In the genomic region with DNA sequence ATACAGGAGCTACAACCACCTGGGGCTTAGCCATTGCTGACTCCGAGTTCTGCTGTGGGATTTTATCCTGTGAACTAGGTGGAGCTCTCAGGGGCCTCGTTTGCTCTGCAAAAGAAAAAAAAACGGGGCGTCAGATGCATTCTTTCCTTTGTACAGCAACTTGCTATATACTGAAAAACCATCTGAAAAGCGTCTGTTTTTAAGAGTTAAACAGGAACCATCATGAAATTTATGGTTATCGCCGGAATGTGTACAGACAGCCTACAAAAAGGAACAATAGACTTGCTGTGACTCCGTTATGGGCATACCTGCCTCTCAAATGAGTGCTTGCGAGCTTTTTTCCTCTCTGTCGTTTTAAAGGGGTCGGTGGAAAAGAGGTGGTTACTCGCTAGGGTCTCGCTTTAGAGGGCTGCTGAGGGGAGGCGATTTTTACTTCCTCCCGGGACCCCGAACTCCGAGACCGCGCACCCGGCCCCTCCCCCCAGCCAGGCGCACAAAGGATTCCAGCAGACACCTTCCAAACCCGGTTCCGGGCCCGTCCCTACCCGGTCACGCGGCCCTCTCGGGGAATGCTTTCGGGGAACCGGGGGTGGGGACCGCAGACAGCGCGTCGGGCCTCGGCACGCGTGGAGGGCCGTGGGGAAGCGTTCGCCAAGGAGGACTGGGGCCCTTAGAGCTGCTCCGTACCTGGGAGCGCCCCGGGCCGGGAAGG, we compare ENCODE assay signal across 1 cellular context.
A peak's percentile ranks its signal among the peaks of the same experiment; 100 is the strongest.
TF ChIP-seq lines count a peak whose summit lies in the region.

No MANE protein-coding gene starts in this region.

TF ChIP-seq in K562, 482 proteins besides CTCF, POLR2A, EP300 and RAD21 (continued from another document and continues in another):
- TF ChIP-seq, protein P1, sequence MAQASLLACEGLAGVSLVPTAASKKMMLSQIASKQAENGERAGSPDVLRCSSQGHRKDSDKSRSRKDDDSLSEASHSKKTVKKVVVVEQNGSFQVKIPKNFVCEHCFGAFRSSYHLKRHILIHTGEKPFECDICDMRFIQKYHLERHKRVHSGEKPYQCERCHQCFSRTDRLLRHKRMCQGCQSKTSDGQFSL (CRISPR knock-in tag; IDR thresholded peaks at IDR 0.05) = no peak
- TF ChIP-seq, protein P1 (tag; IDR thresholded peaks at IDR 0.05) = peak in 1 of 2 experiments; percentile 15; a peak in 1 of 4 replicates
- TF ChIP-seq SNAPC5 (CRISPR knock-in tag; IDR thresholded peaks at IDR 0.05) (no peak), ZNF384 (IDR thresholded peaks at IDR 0.05; ENCODE audit: low read depth, low read length) (peak; percentile 51; the same call in 1 of the 2 replicates), ZNF766 (CRISPR knock-in tag; conservative IDR thresholded peaks at IDR 0.05) (no peak), SP1 (CRISPR knock-in tag; IDR thresholded peaks at IDR 0.05) (peak; percentile 12; the same call in 1 of the 2 replicates), SIN3A (IDR thresholded peaks at IDR 0.05; ENCODE audit: borderline replicate concordance in 2 of 2, control insufficient read depth in 1 of 2, low read depth in 2 of 2, low read length in 2 of 2) (0 out of 4 replicates have a peak, but pooled peaks of 1 of the 2 experiments have one; percentile 32), ZNF830 (CRISPR knock-in tag; IDR thresholded peaks at IDR 0.05) (no peak), USF2 (CRISPR knock-in tag; IDR thresholded peaks at IDR 0.05) (peak; percentile 55), STAT5B (CRISPR knock-in tag; IDR thresholded peaks at IDR 0.05) (no peak), ZNF583 (CRISPR knock-in tag; IDR thresholded peaks at IDR 0.05) (peak; percentile 52; the same call in 1 of the 2 replicates), CREB1 (IDR thresholded peaks at IDR 0.05) (no peak), CREB1 (CRISPR knock-in tag; IDR thresholded peaks at IDR 0.05) (peak; percentile 43; the same call in 1 of the 2 replicates), PRPF4 (IDR thresholded peaks at IDR 0.05; ENCODE audit: insufficient read depth, low read depth, low read length, poor library complexity, severe bottlenecking) (peak; percentile 12), TOE1 (IDR thresholded peaks at IDR 0.05; ENCODE audit: borderline replicate concordance) (peak; percentile 40; the same call in 1 of the 2 replicates), TOE1 (CRISPR knock-in tag; IDR thresholded peaks at IDR 0.05; ENCODE audit: borderline replicate concordance, low read depth) (no peak), AFF4 (CRISPR knock-in tag; IDR thresholded peaks at IDR 0.05) (peak; percentile 71; the same call in 1 of the 2 replicates), ZBTB9 (CRISPR knock-in tag; IDR thresholded peaks at IDR 0.05) (0 out of 2 replicates have a peak, but pooled peaks have one; percentile 15), RBBP5 (IDR thresholded peaks at IDR 0.05; ENCODE audit: borderline replicate concordance, insufficient read depth, low read length, poor library complexity, severe bottlenecking) (peak; percentile 9)
- TF ChIP-seq, protein P2, sequence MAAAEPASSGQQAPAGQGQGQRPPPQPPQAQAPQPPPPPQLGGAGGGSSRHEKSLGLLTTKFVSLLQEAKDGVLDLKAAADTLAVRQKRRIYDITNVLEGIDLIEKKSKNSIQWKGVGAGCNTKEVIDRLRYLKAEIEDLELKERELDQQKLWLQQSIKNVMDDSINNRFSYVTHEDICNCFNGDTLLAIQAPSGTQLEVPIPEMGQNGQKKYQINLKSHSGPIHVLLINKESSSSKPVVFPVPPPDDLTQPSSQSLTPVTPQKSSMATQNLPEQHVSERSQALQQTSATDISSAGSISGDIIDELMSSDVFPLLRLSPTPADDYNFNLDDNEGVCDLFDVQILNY (CRISPR knock-in tag; IDR thresholded peaks at IDR 0.05) = peak; percentile 72; the same call in 1 of the 2 replicates
- TF ChIP-seq, protein P3, sequence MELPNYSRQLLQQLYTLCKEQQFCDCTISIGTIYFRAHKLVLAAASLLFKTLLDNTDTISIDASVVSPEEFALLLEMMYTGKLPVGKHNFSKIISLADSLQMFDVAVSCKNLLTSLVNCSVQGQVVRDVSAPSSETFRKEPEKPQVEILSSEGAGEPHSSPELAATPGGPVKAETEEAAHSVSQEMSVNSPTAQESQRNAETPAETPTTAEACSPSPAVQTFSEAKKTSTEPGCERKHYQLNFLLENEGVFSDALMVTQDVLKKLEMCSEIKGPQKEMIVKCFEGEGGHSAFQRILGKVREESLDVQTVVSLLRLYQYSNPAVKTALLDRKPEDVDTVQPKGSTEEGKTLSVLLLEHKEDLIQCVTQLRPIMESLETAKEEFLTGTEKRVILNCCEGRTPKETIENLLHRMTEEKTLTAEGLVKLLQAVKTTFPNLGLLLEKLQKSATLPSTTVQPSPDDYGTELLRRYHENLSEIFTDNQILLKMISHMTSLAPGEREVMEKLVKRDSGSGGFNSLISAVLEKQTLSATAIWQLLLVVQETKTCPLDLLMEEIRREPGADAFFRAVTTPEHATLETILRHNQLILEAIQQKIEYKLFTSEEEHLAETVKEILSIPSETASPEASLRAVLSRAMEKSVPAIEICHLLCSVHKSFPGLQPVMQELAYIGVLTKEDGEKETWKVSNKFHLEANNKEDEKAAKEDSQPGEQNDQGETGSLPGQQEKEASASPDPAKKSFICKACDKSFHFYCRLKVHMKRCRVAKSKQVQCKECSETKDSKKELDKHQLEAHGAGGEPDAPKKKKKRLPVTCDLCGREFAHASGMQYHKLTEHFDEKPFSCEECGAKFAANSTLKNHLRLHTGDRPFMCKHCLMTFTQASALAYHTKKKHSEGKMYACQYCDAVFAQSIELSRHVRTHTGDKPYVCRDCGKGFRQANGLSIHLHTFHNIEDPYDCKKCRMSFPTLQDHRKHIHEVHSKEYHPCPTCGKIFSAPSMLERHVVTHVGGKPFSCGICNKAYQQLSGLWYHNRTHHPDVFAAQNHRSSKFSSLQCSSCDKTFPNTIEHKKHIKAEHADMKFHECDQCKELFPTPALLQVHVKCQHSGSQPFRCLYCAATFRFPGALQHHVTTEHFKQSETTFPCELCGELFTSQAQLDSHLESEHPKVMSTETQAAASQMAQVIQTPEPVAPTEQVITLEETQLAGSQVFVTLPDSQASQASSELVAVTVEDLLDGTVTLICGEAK (IDR thresholded peaks at IDR 0.05) = 0 out of 2 replicates have a peak, but pooled peaks have one; percentile 11
- TF ChIP-seq, protein P3 (CRISPR knock-in tag; IDR thresholded peaks at IDR 0.05) = no peak
- TF ChIP-seq, protein P4, sequence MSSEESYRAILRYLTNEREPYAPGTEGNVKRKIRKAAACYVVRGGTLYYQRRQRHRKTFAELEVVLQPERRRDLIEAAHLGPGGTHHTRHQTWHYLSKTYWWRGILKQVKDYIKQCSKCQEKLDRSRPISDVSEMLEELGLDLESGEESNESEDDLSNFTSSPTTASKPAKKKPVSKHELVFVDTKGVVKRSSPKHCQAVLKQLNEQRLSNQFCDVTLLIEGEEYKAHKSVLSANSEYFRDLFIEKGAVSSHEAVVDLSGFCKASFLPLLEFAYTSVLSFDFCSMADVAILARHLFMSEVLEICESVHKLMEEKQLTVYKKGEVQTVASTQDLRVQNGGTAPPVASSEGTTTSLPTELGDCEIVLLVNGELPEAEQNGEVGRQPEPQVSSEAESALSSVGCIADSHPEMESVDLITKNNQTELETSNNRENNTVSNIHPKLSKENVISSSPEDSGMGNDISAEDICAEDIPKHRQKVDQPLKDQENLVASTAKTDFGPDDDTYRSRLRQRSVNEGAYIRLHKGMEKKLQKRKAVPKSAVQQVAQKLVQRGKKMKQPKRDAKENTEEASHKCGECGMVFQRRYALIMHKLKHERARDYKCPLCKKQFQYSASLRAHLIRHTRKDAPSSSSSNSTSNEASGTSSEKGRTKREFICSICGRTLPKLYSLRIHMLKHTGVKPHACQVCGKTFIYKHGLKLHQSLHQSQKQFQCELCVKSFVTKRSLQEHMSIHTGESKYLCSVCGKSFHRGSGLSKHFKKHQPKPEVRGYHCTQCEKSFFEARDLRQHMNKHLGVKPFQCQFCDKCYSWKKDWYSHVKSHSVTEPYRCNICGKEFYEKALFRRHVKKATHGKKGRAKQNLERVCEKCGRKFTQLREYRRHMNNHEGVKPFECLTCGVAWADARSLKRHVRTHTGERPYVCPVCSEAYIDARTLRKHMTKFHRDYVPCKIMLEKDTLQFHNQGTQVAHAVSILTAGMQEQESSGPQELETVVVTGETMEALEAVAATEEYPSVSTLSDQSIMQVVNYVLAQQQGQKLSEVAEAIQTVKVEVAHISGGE (CRISPR knock-in tag; IDR thresholded peaks at IDR 0.05) = no peak
- TF ChIP-seq, protein P5, sequence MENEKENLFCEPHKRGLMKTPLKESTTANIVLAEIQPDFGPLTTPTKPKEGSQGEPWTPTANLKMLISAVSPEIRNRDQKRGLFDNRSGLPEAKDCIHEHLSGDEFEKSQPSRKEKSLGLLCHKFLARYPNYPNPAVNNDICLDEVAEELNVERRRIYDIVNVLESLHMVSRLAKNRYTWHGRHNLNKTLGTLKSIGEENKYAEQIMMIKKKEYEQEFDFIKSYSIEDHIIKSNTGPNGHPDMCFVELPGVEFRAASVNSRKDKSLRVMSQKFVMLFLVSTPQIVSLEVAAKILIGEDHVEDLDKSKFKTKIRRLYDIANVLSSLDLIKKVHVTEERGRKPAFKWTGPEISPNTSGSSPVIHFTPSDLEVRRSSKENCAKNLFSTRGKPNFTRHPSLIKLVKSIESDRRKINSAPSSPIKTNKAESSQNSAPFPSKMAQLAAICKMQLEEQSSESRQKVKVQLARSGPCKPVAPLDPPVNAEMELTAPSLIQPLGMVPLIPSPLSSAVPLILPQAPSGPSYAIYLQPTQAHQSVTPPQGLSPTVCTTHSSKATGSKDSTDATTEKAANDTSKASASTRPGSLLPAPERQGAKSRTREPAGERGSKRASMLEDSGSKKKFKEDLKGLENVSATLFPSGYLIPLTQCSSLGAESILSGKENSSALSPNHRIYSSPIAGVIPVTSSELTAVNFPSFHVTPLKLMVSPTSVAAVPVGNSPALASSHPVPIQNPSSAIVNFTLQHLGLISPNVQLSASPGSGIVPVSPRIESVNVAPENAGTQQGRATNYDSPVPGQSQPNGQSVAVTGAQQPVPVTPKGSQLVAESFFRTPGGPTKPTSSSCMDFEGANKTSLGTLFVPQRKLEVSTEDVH (IDR thresholded peaks at IDR 0.05; ENCODE audit: low read depth, partially characterized antibody) = no peak
